ENCODE assay signal across 25 cellular contexts in the genomic region with DNA sequence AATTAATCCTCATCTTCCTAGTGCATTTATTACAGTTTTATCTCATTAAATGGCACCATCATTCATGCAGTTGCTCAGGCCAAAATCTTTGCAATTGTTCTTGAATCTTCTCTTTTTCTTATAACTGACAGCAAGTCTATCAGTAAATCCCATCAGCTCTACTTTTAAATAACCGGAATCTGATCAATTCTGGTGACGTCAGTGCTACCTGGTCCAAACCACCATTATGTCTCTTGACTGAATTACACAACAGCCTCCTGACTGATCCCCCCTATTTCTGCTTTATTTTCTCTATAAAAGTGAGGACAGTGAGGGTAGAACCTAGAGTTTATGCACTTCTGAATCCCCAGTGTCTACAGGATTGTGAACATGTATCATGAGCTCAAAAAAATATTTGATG.
"Had no signal": no experiment of that assay in that cellular context is flagged by ENCODE, and none has a peak within 500 bp of the region (broad histone marks: within the 10 kb centered on the region; RNA-seq: fewer than 3 reads in every experiment).

No MANE protein-coding gene starts in this region.

- H3K9me3 ChIP-seq: stomach, suprapubic skin, testis, thoracic aorta, thyroid gland, tibial artery, tibial nerve, transverse colon, upper lobe of left lung, upper lobe of right lung, uterus, vagina had no signal

- DNase-seq: stimulated activated CD4-positive, alpha-beta T cell treated with anti-CD3 and anti-CD28 coated beads, Interleukin-2, amount 100 ng/mL, for 48 hours; stimulated activated CD4-positive, alpha-beta T cell treated with anti-CD3 and anti-CD28 coated beads, Interleukin-4, amount 100 ng/mL, for 1 hour; stimulated activated CD4-positive, alpha-beta T cell treated with anti-CD3 and anti-CD28 coated beads, Interleukin-4, amount 100 ng/mL, for 24 hours; stimulated activated CD4-positive, alpha-beta T cell treated with anti-CD3 and anti-CD28 coated beads, Interleukin-4, amount 100 ng/mL, for 4 hours; stimulated activated CD8-positive, alpha-beta memory T cell treated with anti-CD3 and anti-CD28 coated beads, Interleukin-4, amount 100 ng/mL, for 48 hours; stimulated activated naive B cell treated with anti-CD40 and anti-IgM and Interleukin-4, amounts not matched to agents 10 μg/mL and 1 μg/mL and 100 μg/mL, for 72 hours; stimulated activated naive CD4-positive, alpha-beta T cell; stimulated activated naive CD4-positive, alpha-beta T cell treated with Interleukin-2 at 50 U/mL for 16 hours; stimulated activated naive CD8-positive, alpha-beta T cell treated with anti-CD3 and anti-CD28 coated beads, Interleukin-15, amount 100 ng/mL, for 72 hours; stimulated activated naive CD8-positive, alpha-beta T cell treated with anti-CD3 and anti-CD28 coated beads, Interleukin-15, Interleukin-2, amounts not matched to agents 100 U/mL and 50 U/mL, for 24 hours; stomach; substantia nigra; testis; thyroid gland; tibial artery; transverse colon; upper lobe of left lung; upper lobe of right lung; uterus had no signal

- H3K27ac ChIP-seq: stomach, suprapubic skin, testis, thoracic aorta, thyroid gland, tibial artery, tibial nerve, transverse colon, upper lobe of left lung, upper lobe of right lung, uterus, vagina had no signal

- H3K27me3 ChIP-seq: stomach, suprapubic skin, testis, thyroid gland, tibial artery, tibial nerve, transverse colon, upper lobe of left lung, upper lobe of right lung, uterus, vagina had no signal

- H3K4me3 ChIP-seq: stomach, suprapubic skin, testis, thoracic aorta, thyroid gland, tibial artery, tibial nerve, transverse colon, upper lobe of left lung, upper lobe of right lung, uterus, vagina had no signal

- ATAC-seq: stimulated activated effector memory CD8-positive, alpha-beta T cell treated with anti-CD3 and anti-CD28 coated beads, Interleukin-12 subunit alpha, Interleukin-12 subunit beta, amount 100 ng/mL, for 72 hours; stimulated activated memory B cell treated with anti-CD40 and anti-IgM and Interleukin-4, amounts not matched to agents 10 μg/mL and 1 μg/mL and 100 μg/mL, for 72 hours; stimulated activated naive B cell treated with anti-CD40 and anti-IgM and Interleukin-4, amounts not matched to agents 10 μg/mL and 1 μg/mL and 100 μg/mL, for 72 hours; stimulated activated naive CD8-positive, alpha-beta T cell treated with anti-CD3 and anti-CD28 coated beads, Interleukin-15, amount 100 ng/mL, for 72 hours; stimulated activated naive CD8-positive, alpha-beta T cell treated with anti-CD3 and anti-CD28 coated beads, Interleukin-15, Interleukin-2, amounts not matched to agents 100 U/mL and 50 U/mL, for 24 hours; upper lobe of right lung had no signal

- H3K4me1 ChIP-seq: stomach, suprapubic skin, testis, thyroid gland, tibial artery, tibial nerve, transverse colon, upper lobe of left lung, upper lobe of right lung, uterus, vagina had no signal

- H3K36me3 ChIP-seq: stomach, suprapubic skin, thoracic aorta, thyroid gland, tibial artery, tibial nerve, transverse colon, upper lobe of left lung, upper lobe of right lung, uterus, vagina had no signal
